In genomic region chr22:37801946-37802309, GRCh38 we compare ENCODE assay signal across 9 cellular contexts. TPM values are rescaled to one million over a fixed set of nuclear protein-coding genes. Genes with fewer than 3 reads are reported as not detected.
DNase-seq lines count a peak whose midpoint lies in the region; ATAC-seq and TF ChIP-seq lines count a peak whose summit lies in the region.
"Had no signal": no experiment of that assay in that cellular context is flagged by ENCODE, and none has a peak within 500 bp of the region (broad histone marks: within the 10 kb centered on the region; RNA-seq: fewer than 3 reads in every experiment).

No MANE protein-coding gene starts in this region.

- peak overlapping the region; percentile 86 for H3K4me3 Mint-ChIP-seq in CD4-positive, alpha-beta T cell

- H3K27ac ChIP-seq in CD4-positive, alpha-beta T cell (ENCODE audit: low read depth, low read length), result no peak overlapping the region
- H3K27ac ChIP-seq in breast epithelium, result peak overlapping the region; percentile 89 to 94

- intact Hi-C loops in CD4-positive, alpha-beta T cell (cut with DNase I, micrococcal nuclease), result no loop called here
- intact Hi-C loops in breast epithelium (cut with DNase I; ENCODE audit: low total_unique reads), result no loop called here

- no peaks in the 10 kb centered on the region for H3K9me3 ChIP-seq in CD4-positive, alpha-beta T cell (ENCODE audit: control insufficient read depth, low read length)
- H3K9me3 ChIP-seq in breast epithelium, result no peaks in the 10 kb centered on the region
- no peaks in the 10 kb centered on the region for H3K9me3 ChIP-seq in mononuclear cell (ENCODE audit: low read depth, low read length)

- H3K4me3 ChIP-seq in NB4 (ENCODE audit: low read depth, low read length) (peak overlapping the region; percentile 25), breast epithelium (peak overlapping the region; percentile 51 to 78 (median 62)), mononuclear cell (ENCODE audit: low read length) (peak overlapping the region; percentile 31)

- POLR2A ChIA-PET in CD4-positive, alpha-beta T cell (lab: Charles Lee), result no interaction called here

- peaks cover 42% of the 10 kb centered on the region for H3K27me3 Mint-ChIP-seq in CD4-positive, alpha-beta T cell

- no peak for ATAC-seq in CD4-positive, alpha-beta T cell (ENCODE audit: poor library complexity)
- ATAC-seq in GM18907 (IDR thresholded peaks at IDR 0.05; ENCODE audit: unreplicated experiment) (no peak), HG03432 (IDR thresholded peaks at IDR 0.05; ENCODE audit: unreplicated experiment) (no peak), GM19455 (IDR thresholded peaks at IDR 0.05; ENCODE audit: unreplicated experiment) (no peak)

- TF ChIP-seq POLR2A in NB4 (IDR thresholded peaks at IDR 0.05; ENCODE audit: extremely low read depth, insufficient read length) (no peak), breast epithelium (IDR thresholded peaks at IDR 0.05) (no peak)

- CTCF ChIA-PET in CD4-positive, alpha-beta T cell (lab: Charles Lee), result no interaction called here

- H3K27ac Mint-ChIP-seq in CD4-positive, alpha-beta T cell, result no peak overlapping the region

- H3K9me3 Mint-ChIP-seq in CD4-positive, alpha-beta T cell, result no peaks in the 10 kb centered on the region

- peaks cover 39% of the 10 kb centered on the region for H3K4me1 Mint-ChIP-seq in CD4-positive, alpha-beta T cell (ENCODE audit: low read depth)

- peaks cover 0 to 12% of the 10 kb centered on the region in 2 donors for H3K4me1 ChIP-seq in breast epithelium
- H3K4me1 ChIP-seq in mononuclear cell (ENCODE audit: insufficient read depth, low read length), result peaks cover 47% of the 10 kb centered on the region

- no peaks in the 10 kb centered on the region for H3K36me3 ChIP-seq in breast epithelium

- H3K27me3 ChIP-seq in CD4-positive, alpha-beta T cell (ENCODE audit: control insufficient read depth, insufficient read depth, low read length), result peaks cover 34% of the 10 kb centered on the region
- H3K27me3 ChIP-seq in breast epithelium (no peaks in the 10 kb centered on the region), mononuclear cell (ENCODE audit: insufficient read depth, low read length) (peaks cover 37% of the 10 kb centered on the region)

- DNase-seq in CD4-positive, alpha-beta T cell, result no peak
- DNase-seq in NB4 (ENCODE audit: low read depth), result no peak
- DNase-seq in breast epithelium (ENCODE audit: low spot score in 2 of 2), result no peak
- no peak for DNase-seq in LoVo (ENCODE audit: low spot score)

- no peak for TF ChIP-seq CTCF in CD4-positive, alpha-beta T cell (IDR thresholded peaks at IDR 0.05)
- TF ChIP-seq CTCF in NB4 (IDR thresholded peaks at IDR 0.05; ENCODE audit: low read depth, low read length) (no peak), breast epithelium (IDR thresholded peaks at IDR 0.05) (no peak)

- no peaks in the 10 kb centered on the region for H3K36me3 Mint-ChIP-seq in CD4-positive, alpha-beta T cell (ENCODE audit: low read depth)

RNA-seq across cellular contexts. Expression of gene GCAT, which starts 5.8 kb away (rescaled TPM):
- 1 to 10 TPM; 1.4 to 1.8 TPM for total RNA-seq in CD4-positive, alpha-beta T cell
- total RNA-seq in breast epithelium (10 to 100 TPM; 17.3 to 23.7 (median 21.6) TPM), mononuclear cell (1.7 TPM)

RNA-seq across cellular contexts. Expression of gene GALR3, which starts 21.3 kb away (rescaled TPM):
- total RNA-seq in CD4-positive, alpha-beta T cell, result not detected
- total RNA-seq in breast epithelium, result under 1 TPM in 1 of 3 donors, not detected in 2; 0.44 TPM
- total RNA-seq in mononuclear cell, result not detected
- total RNA-seq: lung microvascular endothelial cell had no signal

RNA-seq across cellular contexts. Expression of gene ANKRD54, which starts 42.2 kb away (rescaled TPM):
- 10 to 100 TPM; 18.3 to 20.6 TPM for total RNA-seq in CD4-positive, alpha-beta T cell
- 10 to 100 TPM; 27.5 to 41.3 (median 34.9) TPM for total RNA-seq in breast epithelium
- 10.7 TPM for total RNA-seq in mononuclear cell

RNA-seq across cellular contexts. Expression of gene EIF3L, which starts 47.3 kb away (rescaled TPM):
- total RNA-seq in CD4-positive, alpha-beta T cell, result 100 to 1,000 TPM; 525 to 541 TPM
- total RNA-seq in breast epithelium (100 to 1,000 TPM; 471 to 569 (median 490) TPM), mononuclear cell (516 TPM)
